In the genomic region with DNA sequence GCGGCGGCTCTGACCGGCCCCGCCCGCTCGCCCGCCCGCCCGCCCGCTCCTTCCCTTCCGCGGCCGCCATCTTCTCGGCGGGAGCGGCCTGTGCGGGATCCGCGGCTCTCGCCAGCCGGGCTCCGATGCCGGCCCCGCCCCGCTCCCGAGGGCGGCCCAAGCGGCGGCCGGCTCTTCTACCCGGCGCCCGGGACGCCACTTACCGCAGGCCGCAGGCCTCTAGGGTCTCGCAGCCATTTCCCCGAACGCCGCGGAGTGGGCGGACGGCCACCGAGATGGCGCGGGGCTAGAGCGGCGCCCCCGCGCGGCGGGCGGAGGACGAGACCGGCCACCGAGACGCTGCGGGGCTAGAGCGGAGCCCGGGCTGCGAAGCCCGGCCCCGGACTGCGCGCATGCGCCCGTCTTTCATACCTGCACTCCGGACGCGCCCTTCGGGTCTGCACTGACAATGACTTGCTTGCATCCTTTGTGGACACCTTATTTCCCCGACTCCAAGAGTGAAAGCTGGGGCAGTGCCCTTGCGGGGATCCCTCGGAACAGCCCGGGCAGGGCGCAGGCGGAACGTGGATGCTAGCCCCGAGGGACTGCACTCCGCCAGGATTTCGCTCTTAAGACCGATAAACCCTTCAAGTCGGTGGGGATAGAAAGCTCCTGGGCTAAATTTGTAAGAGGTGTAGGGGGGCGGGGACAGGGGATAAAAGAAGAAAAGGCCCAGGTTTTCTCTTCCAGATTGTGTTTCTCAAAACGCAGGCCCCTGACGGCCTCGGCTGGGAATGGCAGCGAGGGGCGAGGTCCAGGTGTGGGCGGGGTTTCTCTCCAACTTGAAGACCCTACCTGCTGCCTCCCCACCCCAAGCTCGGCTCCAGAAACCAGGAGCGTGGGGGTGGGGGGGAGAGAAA, we compare ENCODE assay signal across 8 cellular contexts. TPM values are rescaled to one million over a fixed set of nuclear protein-coding genes. Genes with fewer than 3 reads are reported as not detected.
DNase-seq lines count a peak whose midpoint lies in the region; ATAC-seq and TF ChIP-seq lines count a peak whose summit lies in the region.

A gene (minus strand): TSS at position 277 of the 899 bp plus-strand sequence.

- peak within 1 kb of the TSS; percentile 90 to 98 (median 95) for H3K27ac Mint-ChIP-seq in nephron
- peak within 1 kb of the TSS; percentile 97 for H3K27ac Mint-ChIP-seq in stimulated activated naive CD8-positive, alpha-beta T cell treated with anti-CD3 and anti-CD28 coated beads, Interleukin-15, Interleukin-2, amounts not matched to agents 100 ng/mL and 50 ng/mL, for 24 hours

- H3K36me3 Mint-ChIP-seq in nephron (ENCODE audit: low read depth): no peaks in the 10 kb centered on the region
- H3K36me3 Mint-ChIP-seq in stimulated activated naive CD8-positive, alpha-beta T cell treated with anti-CD3 and anti-CD28 coated beads, Interleukin-15, Interleukin-2, amounts not matched to agents 100 ng/mL and 50 ng/mL, for 24 hours (ENCODE audit: low read depth): peaks cover 7% of the 10 kb centered on the region

- peak within 1 kb of the TSS; percentile 94 to 97 (median 95) for H3K4me3 Mint-ChIP-seq in nephron
- H3K4me3 Mint-ChIP-seq in stimulated activated naive CD8-positive, alpha-beta T cell treated with anti-CD3 and anti-CD28 coated beads, Interleukin-15, Interleukin-2, amounts not matched to agents 100 ng/mL and 50 ng/mL, for 24 hours: peak within 1 kb of the TSS; percentile 94

- H3K27ac ChIP-seq in KOPT-K1 (ENCODE audit: low read depth, low read length, poor library complexity, severe bottlenecking): peak within 1 kb of the TSS; percentile 91

- peak; percentile 71 for ATAC-seq in GM21737 (IDR thresholded peaks at IDR 0.05; ENCODE audit: unreplicated experiment)

- H3K36me3 ChIP-seq in KOPT-K1 (ENCODE audit: insufficient read depth, low read length): peaks cover 7% of the 10 kb centered on the region; the same call in 1 of the 2 replicates

- peaks cover 62% of the 10 kb centered on the region for H3K4me1 Mint-ChIP-seq in nephron
- peaks cover 83% of the 10 kb centered on the region for H3K4me1 Mint-ChIP-seq in stimulated activated naive CD8-positive, alpha-beta T cell treated with anti-CD3 and anti-CD28 coated beads, Interleukin-15, Interleukin-2, amounts not matched to agents 100 ng/mL and 50 ng/mL, for 24 hours (ENCODE audit: low read depth)

- H3K9me3 ChIP-seq in KOPT-K1 (ENCODE audit: insufficient read depth, low read length, poor library complexity, severe bottlenecking): no peaks in the 10 kb centered on the region

- DNase-seq in DMS79 treated with DMSO at 0.1 percent for 48 hours (lab: John Stamatoyannopoulos, UW): peak; percentile 87
- peak; percentile 87 for DNase-seq in RPMI7951 (ENCODE audit: low read depth)
- peak; percentile 82 to 88 for DNase-seq in activated T-helper 1 cell treated with anti-CD3 and anti-CD28 coated beads, Interleukin-2, amount 50 U/mL, for 16 hours (ENCODE audit: low read depth in 1 of 2, low spot score in 1 of 2)
- peak; percentile 71 for DNase-seq in fibroblast of peridontal ligament (ENCODE audit: extremely low read depth)

- peak; percentile 70 to 85 (median 82) for TF ChIP-seq CTCF in nephron (IDR thresholded peaks at IDR 0.05; ENCODE audit: unreplicated experiment in 3 of 3)

- H3K9me3 Mint-ChIP-seq in nephron: no peaks in the 10 kb centered on the region
- H3K9me3 Mint-ChIP-seq in stimulated activated naive CD8-positive, alpha-beta T cell treated with anti-CD3 and anti-CD28 coated beads, Interleukin-15, Interleukin-2, amounts not matched to agents 100 ng/mL and 50 ng/mL, for 24 hours: no peaks in the 10 kb centered on the region

- H3K27me3 Mint-ChIP-seq in nephron (ENCODE audit: low read depth): no peaks in the 10 kb centered on the region
- H3K27me3 Mint-ChIP-seq in stimulated activated naive CD8-positive, alpha-beta T cell treated with anti-CD3 and anti-CD28 coated beads, Interleukin-15, Interleukin-2, amounts not matched to agents 100 ng/mL and 50 ng/mL, for 24 hours: no peaks in the 10 kb centered on the region

RNA-seq across cellular contexts. Expression of the gene that starts here (rescaled TPM):
- total RNA-seq in RPMI7951 (2014; rRNA removed; shearing (Covaris generic)): 30.0 and 32.1 TPM in 2 replicates

Comparison
In these comparisons a context has a peak if more than half of its experiments do, and no peak if none do; other contexts are left out.
1. Peak in every context shown above with its lines: DNase-seq, ATAC-seq and H3K27ac ChIP-seq.